11 cellular contexts compared by ENCODE assay signal in the genomic region with DNA sequence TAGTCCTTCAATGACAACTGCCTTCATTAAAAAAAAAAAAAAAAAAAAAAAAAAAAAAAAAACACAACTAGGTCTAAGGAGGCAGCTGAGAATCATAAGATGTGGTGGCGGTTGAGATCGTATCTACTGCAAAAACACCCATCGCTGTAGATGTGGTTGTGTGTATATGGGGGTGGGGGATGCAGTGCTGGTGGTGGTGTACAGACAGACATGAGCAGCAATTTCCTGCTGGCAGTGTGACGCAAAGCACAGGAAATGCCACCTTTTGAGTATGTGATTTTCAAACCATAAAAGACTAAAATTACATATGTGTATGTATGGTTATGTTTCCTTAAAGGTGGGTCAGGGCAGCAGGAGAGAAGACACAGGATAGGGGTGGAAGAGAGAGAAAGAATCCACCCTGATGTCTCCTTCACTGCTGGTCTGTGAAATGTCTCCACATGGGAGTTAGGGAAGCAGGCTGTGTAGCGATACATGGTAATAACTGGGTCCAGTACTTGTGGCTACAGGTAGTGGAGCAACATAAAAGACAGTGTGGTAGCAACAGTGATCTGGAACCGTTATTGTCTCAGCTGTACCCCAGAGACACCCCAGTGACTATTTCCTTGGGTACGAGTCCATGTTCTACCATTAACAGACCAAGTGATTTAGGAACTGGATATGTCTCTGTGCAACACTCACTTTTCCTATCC. TPM values are rescaled to one million over a fixed set of nuclear protein-coding genes. Genes with fewer than 3 reads are reported as not detected.
A peak's percentile ranks its signal among the peaks of the same experiment; 100 is the strongest.
DNase-seq lines count a peak whose midpoint lies in the region; ATAC-seq, FAIRE-seq and TF ChIP-seq lines count a peak whose summit lies in the region.
"Had no signal": no experiment of that assay in that cellular context is flagged by ENCODE, and none has a peak within 500 bp of the region (broad histone marks: within the 10 kb centered on the region; RNA-seq: fewer than 3 reads in every experiment).

No MANE protein-coding gene starts in this region.

- H3K9me3 ChIP-seq in MM.1S (replicated peaks; ENCODE audit: insufficient read depth, low read length): no peaks in the 10 kb centered on the region

- H3K9me3 Mint-ChIP-seq in activated CD8-positive, alpha-beta T cell treated with anti-CD3 and anti-CD28 coated beads, Interleukin-2, amount 10 ng/mL, durations not matched to agents 7 days and 5 days (ENCODE audit: insufficient read depth): no peaks in the 10 kb centered on the region
- peaks cover 0 to 5% of the 10 kb centered on the region in 2 donors for H3K9me3 Mint-ChIP-seq in effector memory CD8-positive, alpha-beta T cell
- H3K9me3 Mint-ChIP-seq: brain; stimulated activated memory B cell treated with anti-CD40 and anti-IgM and Interleukin-4, amounts not matched to agents 10 μg/mL and 1 μg/mL and 100 μg/mL, for 72 hours had no signal

- peak overlapping the region; percentile 96 for H3K27ac Mint-ChIP-seq in activated CD8-positive, alpha-beta T cell treated with anti-CD3 and anti-CD28 coated beads, Interleukin-2, amount 10 ng/mL, durations not matched to agents 7 days and 5 days
- peak overlapping the region; percentile 95 to 98 for H3K27ac Mint-ChIP-seq in effector memory CD8-positive, alpha-beta T cell
- H3K27ac Mint-ChIP-seq: brain; stimulated activated memory B cell treated with anti-CD40 and anti-IgM and Interleukin-4, amounts not matched to agents 10 μg/mL and 1 μg/mL and 100 μg/mL, for 72 hours had no signal

- peak; percentile 89 for ATAC-seq in activated CD8-positive, alpha-beta T cell treated with anti-CD3 and anti-CD28 coated beads, Interleukin-2, amount 10 ng/mL, durations not matched to agents 7 days and 5 days
- peak; percentile 84 for ATAC-seq in effector memory CD8-positive, alpha-beta T cell (replicated peaks)
- ATAC-seq: stimulated activated memory B cell treated with anti-CD40 and anti-IgM and Interleukin-4, amounts not matched to agents 10 μg/mL and 1 μg/mL and 100 μg/mL, for 72 hours had no signal

- H3K27ac ChIP-seq in MM.1S (ENCODE audit: low read length): no peak overlapping the region

- peaks cover 94% of the 10 kb centered on the region for H3K4me1 Mint-ChIP-seq in activated CD8-positive, alpha-beta T cell treated with anti-CD3 and anti-CD28 coated beads, Interleukin-2, amount 10 ng/mL, durations not matched to agents 7 days and 5 days (ENCODE audit: low read depth)
- H3K4me1 Mint-ChIP-seq in effector memory CD8-positive, alpha-beta T cell (ENCODE audit: low read depth in 2 of 2): peaks cover 79 to 87% of the 10 kb centered on the region in 2 donors
- H3K4me1 Mint-ChIP-seq: brain; stimulated activated memory B cell treated with anti-CD40 and anti-IgM and Interleukin-4, amounts not matched to agents 10 μg/mL and 1 μg/mL and 100 μg/mL, for 72 hours had no signal

- FAIRE-seq in HTR-8/SVneo (lab: Jason Lieb, UNC): peak; percentile 74

- no peaks in the 10 kb centered on the region for H3F3A ChIP-seq in MM.1S (ENCODE audit: insufficient read depth, low read length)

- no peaks in the 10 kb centered on the region for H3K27me3 Mint-ChIP-seq in activated CD8-positive, alpha-beta T cell treated with anti-CD3 and anti-CD28 coated beads, Interleukin-2, amount 10 ng/mL, durations not matched to agents 7 days and 5 days (ENCODE audit: low read depth)
- no peaks in the 10 kb centered on the region for H3K27me3 Mint-ChIP-seq in effector memory CD8-positive, alpha-beta T cell
- H3K27me3 Mint-ChIP-seq: brain had no signal

- H3K9ac ChIP-seq in MM.1S (ENCODE audit: low read length): no peak overlapping the region

- no peak overlapping the region for H2AFZ ChIP-seq in MM.1S (ENCODE audit: low read length)

- CTCF ChIA-PET in activated CD8-positive, alpha-beta T cell treated with anti-CD3 and anti-CD28 coated beads, Interleukin-2, amount 10 ng/mL, durations not matched to agents 7 days and 5 days (lab: Charles Lee): interaction anchor here (0.6 to 1.9 kb wide), 6 partner anchors 9 to 102 kb away, joined by 3 to 8 read pairs (median 4); a partner anchor contains a TSS

- no peaks in the 10 kb centered on the region for H3K79me2 ChIP-seq in MM.1S (ENCODE audit: low read length)

- H3K36me3 ChIP-seq in MM.1S (replicated peaks; ENCODE audit: insufficient read depth, low read length): no peaks in the 10 kb centered on the region

- POLR2A ChIA-PET in activated CD8-positive, alpha-beta T cell treated with anti-CD3 and anti-CD28 coated beads, Interleukin-2, amount 10 ng/mL, durations not matched to agents 7 days and 5 days (lab: Charles Lee): interaction anchor here (0.6 to 2.1 kb wide), 5 partner anchors 9 to 201 kb away, joined by 3 to 7 read pairs (median 6); a partner anchor contains a TSS

- 0 out of 2 replicates have a peak, but pooled peaks cover 1% of the 10 kb centered on the region for H3K4me1 ChIP-seq in MM.1S (ENCODE audit: low read length)

- no peaks in the 10 kb centered on the region for H3K9me2 ChIP-seq in MM.1S (replicated peaks; ENCODE audit: insufficient read depth, low read length)

- TF ChIP-seq CTCF in MM.1S (IDR thresholded peaks at IDR 0.05; ENCODE audit: low read length): no peak

- no peaks in the 10 kb centered on the region for H3K27me3 ChIP-seq in MM.1S (replicated peaks; ENCODE audit: insufficient read depth, low read length)

- H3K36me3 Mint-ChIP-seq in activated CD8-positive, alpha-beta T cell treated with anti-CD3 and anti-CD28 coated beads, Interleukin-2, amount 10 ng/mL, durations not matched to agents 7 days and 5 days (ENCODE audit: low read depth): peaks cover 64% of the 10 kb centered on the region
- peaks cover 37% of the 10 kb centered on the region for H3K36me3 Mint-ChIP-seq in effector memory CD8-positive, alpha-beta T cell (ENCODE audit: insufficient read depth)
- H3K36me3 Mint-ChIP-seq: brain; stimulated activated memory B cell treated with anti-CD40 and anti-IgM and Interleukin-4, amounts not matched to agents 10 μg/mL and 1 μg/mL and 100 μg/mL, for 72 hours had no signal

- H3K4me2 ChIP-seq in MM.1S (ENCODE audit: low read depth, low read length): no peak overlapping the region

- DNase-seq in HTR-8/SVneo (ENCODE audit: insufficient read length, low spot score) (no peak), H4 (ENCODE audit: low spot score) (no peak), MM.1S (no peak), C1 segment of cervical spinal cord (lab: John Stamatoyannopoulos, UW) (no peak), HPDE6-E6E7 (ENCODE audit: extremely low spot score) (no peak)
- peak; percentile 97 for DNase-seq in activated CD8-positive, alpha-beta T cell treated with anti-CD3 and anti-CD28 coated beads, Interleukin-2, amount 10 ng/mL, durations not matched to agents 7 days and 5 days
- DNase-seq in effector memory CD8-positive, alpha-beta T cell: peak; percentile 86 to 89 (median 88)
- peak; percentile 74 for DNase-seq in stimulated activated CD8-positive, alpha-beta memory T cell treated with anti-CD3 and anti-CD28 coated beads, Interleukin-15, amount 100 ng/mL, for 1 hour (ENCODE audit: low read depth)
- DNase-seq: NCI-H2171 had no signal

- H4K20me1 ChIP-seq in MM.1S (ENCODE audit: insufficient read depth, low read length): no peaks in the 10 kb centered on the region

- H3K4me3 Mint-ChIP-seq in activated CD8-positive, alpha-beta T cell treated with anti-CD3 and anti-CD28 coated beads, Interleukin-2, amount 10 ng/mL, durations not matched to agents 7 days and 5 days: peak overlapping the region; percentile 59
- H3K4me3 Mint-ChIP-seq in effector memory CD8-positive, alpha-beta T cell: peak overlapping the region; percentile 73 to 81
- H3K4me3 Mint-ChIP-seq: brain; stimulated activated memory B cell treated with anti-CD40 and anti-IgM and Interleukin-4, amounts not matched to agents 10 μg/mL and 1 μg/mL and 100 μg/mL, for 72 hours had no signal

- no peak overlapping the region for H3K4me3 ChIP-seq in MM.1S (ENCODE audit: low read length)

RNA-seq across cellular contexts. Expression of a gene that starts 57.9 kb away (rescaled TPM):
- 10 to 100 TPM; 29.3 to 31.2 TPM for total RNA-seq in activated CD8-positive, alpha-beta T cell treated with anti-CD3 and anti-CD28 coated beads, Interleukin-2, amount 10 ng/mL, durations not matched to agents 7 days and 5 days
- 56.5 and 61.4 TPM in 2 replicates for total RNA-seq in H4 (2014; rRNA removed; shearing (Covaris generic))

Comparison
In these comparisons a context has a peak if more than half of its experiments do, and no peak if none do; other contexts are left out.
1. DNase-seq: peak in activated CD8-positive, alpha-beta T cell treated with anti-CD3 and anti-CD28 coated beads, Interleukin-2, amount 10 ng/mL, durations not matched to agents 7 days and 5 days (single experiment), effector memory CD8-positive, alpha-beta T cell (3 of 3) and stimulated activated CD8-positive, alpha-beta memory T cell treated with anti-CD3 and anti-CD28 coated beads, Interleukin-15, amount 100 ng/mL, for 1 hour (single experiment); none in HTR-8/SVneo (single experiment), H4 (single experiment), MM.1S (single experiment), C1 segment of cervical spinal cord (0 of 14) and HPDE6-E6E7 (single experiment).